Comparison of ENCODE assay signal across 20 cellular contexts in the genomic region with DNA sequence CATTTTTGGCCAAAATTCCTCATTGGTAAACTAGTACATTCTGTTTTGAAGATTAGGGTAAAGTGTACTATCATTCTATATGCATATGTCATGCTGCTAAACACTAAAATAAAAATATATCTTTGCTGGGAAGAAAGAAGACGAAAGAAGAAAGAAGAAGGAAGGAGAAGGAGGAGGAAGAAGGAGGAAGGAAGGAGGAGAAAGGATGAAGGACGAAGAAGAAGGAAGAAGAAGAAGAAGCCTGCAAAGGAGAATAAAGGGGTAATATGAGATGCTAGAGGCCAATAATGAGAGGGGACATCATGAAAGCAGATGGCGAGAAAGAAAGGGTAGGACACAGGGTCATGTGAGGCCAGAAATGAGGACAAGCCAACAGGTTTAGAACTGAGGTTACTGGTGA. TPM values are rescaled to one million over a fixed set of nuclear protein-coding genes. Genes with fewer than 3 reads are reported as not detected.
DNase-seq lines count a peak whose midpoint lies in the region; ATAC-seq and TF ChIP-seq lines count a peak whose summit lies in the region.
"Had no signal": no experiment of that assay in that cellular context is flagged by ENCODE, and none has a peak within 500 bp of the region (broad histone marks: within the 10 kb centered on the region; RNA-seq: fewer than 3 reads in every experiment).

No MANE protein-coding gene starts in this region.

- H3K27me3 Mint-ChIP-seq in activated naive CD4-positive, alpha-beta T cell treated with anti-CD3 and anti-CD28 coated beads, Interleukin-2, amount 50 U/mL, for 24 hours: no peaks in the 10 kb centered on the region

- H3K4me1 Mint-ChIP-seq in activated naive CD4-positive, alpha-beta T cell treated with anti-CD3 and anti-CD28 coated beads, Interleukin-2, amount 50 U/mL, for 24 hours: peaks cover 44% of the 10 kb centered on the region

- ATAC-seq in activated naive CD4-positive, alpha-beta T cell treated with anti-CD3 and anti-CD28 coated beads, Interleukin-2, amount 50 U/mL, for 72 hours: no peak
- ATAC-seq in RWPE2 (ENCODE audit: low read depth): no peak
- ATAC-seq: Right ventricle myocardium inferior had no signal

- peak overlapping the region; percentile 4 for H3K27ac ChIP-seq in RWPE2 (ENCODE audit: poor library complexity, severe bottlenecking)
- H3K27ac ChIP-seq in mesenchymal stem cell (ENCODE audit: low read length, poor library complexity, severe bottlenecking): peak overlapping the region; percentile 2
- H3K27ac ChIP-seq: SJSA1 had no signal

- 95% methylated on average over 3 of the region's 3 CpGs for WGBS in mesenchymal stem cell

- H2AK5ac ChIP-seq in mesenchymal stem cell (ENCODE audit: low read length, severe bottlenecking): no peak overlapping the region

- no peak overlapping the region for H3K14ac ChIP-seq in mesenchymal stem cell (ENCODE audit: low read length in 2 of 2)

- no peak overlapping the region for H2BK12ac ChIP-seq in mesenchymal stem cell (ENCODE audit: low read length in 2 of 2)

- H3K9me3 ChIP-seq in RWPE2 (ENCODE audit: severe bottlenecking) (no peaks in the 10 kb centered on the region), mesenchymal stem cell (ENCODE audit: control insufficient read depth, low read length) (no peaks in the 10 kb centered on the region)
- H3K9me3 ChIP-seq: SJSA1 had no signal

- no peaks in the 10 kb centered on the region for H3K9me3 Mint-ChIP-seq in activated naive CD4-positive, alpha-beta T cell treated with anti-CD3 and anti-CD28 coated beads, Interleukin-2, amount 50 U/mL, for 24 hours
- H3K9me3 Mint-ChIP-seq in activated naive CD4-positive, alpha-beta T cell treated with anti-CD3 and anti-CD28 coated beads, Interleukin-2, amount 50 U/mL, for 72 hours: no peaks in the 10 kb centered on the region
- H3K9me3 Mint-ChIP-seq: CD14-positive monocyte, HFFc6 had no signal

- TF ChIP-seq CTCF in RWPE2 (IDR thresholded peaks at IDR 0.05; ENCODE audit: poor library complexity, severe bottlenecking): no peak

- H3K27ac Mint-ChIP-seq in activated naive CD4-positive, alpha-beta T cell treated with anti-CD3 and anti-CD28 coated beads, Interleukin-2, amount 50 U/mL, for 24 hours: peak overlapping the region; percentile 31
- no peak overlapping the region for H3K27ac Mint-ChIP-seq in activated naive CD4-positive, alpha-beta T cell treated with anti-CD3 and anti-CD28 coated beads, Interleukin-2, amount 50 U/mL, for 72 hours
- H3K27ac Mint-ChIP-seq: HFFc6 had no signal

- no peak for DNase-seq in activated naive CD4-positive, alpha-beta T cell treated with anti-CD3 and anti-CD28 coated beads, Interleukin-2, amount 50 U/mL, for 72 hours (ENCODE audit: low spot score in 2 of 2)
- DNase-seq in RWPE2 (ENCODE audit: low spot score) (no peak), mesenchymal stem cell (no peak), NCI-H345 (lab: John Stamatoyannopoulos, UW) (no peak), COR-L47 (lab: John Stamatoyannopoulos, UW) (no peak)
- no peak for DNase-seq in stimulated activated CD4-positive, alpha-beta T cell treated with anti-CD3 and anti-CD28 coated beads, Interleukin-2, amount 100 ng/mL, for 48 hours
- DNase-seq: DMS79 treated with DMSO at 0.1 percent for 48 hours, H7, MM.1S, NCI-H1048, NCI-H1436, NCI-H187 treated with DMSO at 0.1 percent for 48 hours, NCI-H2227 treated with DMSO at 0.1 percent for 48 hours, NCI-H524, NCI-H774 had no signal

- no peak overlapping the region for H2AFZ ChIP-seq in mesenchymal stem cell (ENCODE audit: low read depth, low read length)

- peaks cover 32% of the 10 kb centered on the region for H3K79me1 ChIP-seq in mesenchymal stem cell (replicated peaks; ENCODE audit: low read length, poor library complexity, severe bottlenecking)

- no peak overlapping the region for H3K9ac ChIP-seq in mesenchymal stem cell (ENCODE audit: low read length)

- no peak overlapping the region for H3K23ac ChIP-seq in mesenchymal stem cell (ENCODE audit: low read length in 2 of 2)

- no peak overlapping the region for H4K91ac ChIP-seq in mesenchymal stem cell (ENCODE audit: low read length)

- H3K4ac ChIP-seq in mesenchymal stem cell (ENCODE audit: low read depth in 1 of 2, low read length in 2 of 2): no peak overlapping the region

- H3K4me2 ChIP-seq in mesenchymal stem cell (ENCODE audit: low read length, poor library complexity, severe bottlenecking): no peak overlapping the region

- H2BK15ac ChIP-seq in mesenchymal stem cell (ENCODE audit: low read depth, poor library complexity, severe bottlenecking): no peak overlapping the region

- no peak overlapping the region for H3K18ac ChIP-seq in mesenchymal stem cell (ENCODE audit: low read depth in 1 of 2, low read length in 2 of 2)

- no peaks in the 10 kb centered on the region for H3K36me3 ChIP-seq in RWPE2 (ENCODE audit: low read depth)
- H3K36me3 ChIP-seq in mesenchymal stem cell (ENCODE audit: control insufficient read depth in 1 of 2, insufficient read depth in 2 of 2, low read depth in 1 of 2, low read length in 2 of 2): no peaks in the 10 kb centered on the region

- no peak overlapping the region for H3K4me3 ChIP-seq in RWPE2 (ENCODE audit: severe bottlenecking)
- no peak overlapping the region for H3K4me3 ChIP-seq in mesenchymal stem cell (ENCODE audit: insufficient read depth in 1 of 2, low read depth in 1 of 2, low read length in 2 of 2)
- H3K4me3 ChIP-seq: SJSA1 had no signal

- no peak overlapping the region for H3K4me3 Mint-ChIP-seq in activated naive CD4-positive, alpha-beta T cell treated with anti-CD3 and anti-CD28 coated beads, Interleukin-2, amount 50 U/mL, for 24 hours
- H3K4me3 Mint-ChIP-seq: CD14-positive monocyte, HFFc6 had no signal

- no peak overlapping the region for H2BK120ac ChIP-seq in mesenchymal stem cell (ENCODE audit: low read depth, low read length)

- H3K27me3 ChIP-seq in RWPE2 (ENCODE audit: insufficient read depth, poor library complexity, severe bottlenecking) (no peaks in the 10 kb centered on the region), mesenchymal stem cell (ENCODE audit: control insufficient read depth in 1 of 2, insufficient read depth in 1 of 2, low read length in 2 of 2) (no peaks in the 10 kb centered on the region)
- H3K27me3 ChIP-seq: SJSA1 had no signal

- H3K4me1 ChIP-seq in RWPE2 (ENCODE audit: insufficient read depth, poor library complexity, severe bottlenecking): peaks cover 8% of the 10 kb centered on the region
- H3K4me1 ChIP-seq in mesenchymal stem cell (ENCODE audit: control insufficient read depth, insufficient read depth, low read depth, low read length): peaks cover 2% of the 10 kb centered on the region
- H3K4me1 ChIP-seq: SJSA1 had no signal

- no peak overlapping the region for H2BK5ac ChIP-seq in mesenchymal stem cell (ENCODE audit: low read depth, low read length, poor library complexity, severe bottlenecking)

- peaks cover 16% of the 10 kb centered on the region for H3K36me3 Mint-ChIP-seq in activated naive CD4-positive, alpha-beta T cell treated with anti-CD3 and anti-CD28 coated beads, Interleukin-2, amount 50 U/mL, for 24 hours
- peaks cover 7 to 26% of the 10 kb centered on the region in 2 donors for H3K36me3 Mint-ChIP-seq in activated naive CD4-positive, alpha-beta T cell treated with anti-CD3 and anti-CD28 coated beads, Interleukin-2, amount 50 U/mL, for 72 hours

- no peak overlapping the region for H4K8ac ChIP-seq in mesenchymal stem cell (ENCODE audit: low read length)

RNA-seq across cellular contexts. Expression of a gene that starts 8.0 kb away (rescaled TPM):
- 10 to 100 TPM; 13.2 to 13.7 TPM for total RNA-seq in activated naive CD4-positive, alpha-beta T cell treated with anti-CD3 and anti-CD28 coated beads, Interleukin-2, amount 50 U/mL, for 72 hours
- 20.9 TPM for polyA plus RNA-seq in mesenchymal stem cell (2013, experiment 1 of 2)
- polyA plus RNA-seq in mesenchymal stem cell (2013, experiment 2 of 2): 22.7 TPM
